In the genomic region with DNA sequence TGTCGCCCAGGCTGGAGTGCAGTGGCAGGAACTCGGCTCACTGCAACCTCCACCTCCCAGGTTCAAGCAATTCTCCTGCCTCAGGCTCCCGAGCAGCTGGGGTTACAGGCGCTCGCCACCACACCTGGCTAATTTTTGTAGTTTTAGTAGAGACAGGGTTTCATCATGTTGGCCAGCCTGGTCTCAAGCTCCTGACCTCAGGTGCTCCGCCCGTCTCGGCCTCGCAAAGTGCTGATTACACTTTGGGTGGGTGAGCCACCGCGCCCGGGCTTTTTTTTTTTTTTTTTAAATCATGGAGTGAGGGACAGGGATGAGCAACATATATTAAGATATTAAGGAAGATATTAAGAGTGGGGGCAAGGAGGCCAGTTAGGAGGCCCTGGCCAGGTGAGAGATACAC, we compare ENCODE assay signal across 10 cellular contexts. TPM values are rescaled to one million over a fixed set of nuclear protein-coding genes. Genes with fewer than 3 reads are reported as not detected.
DNase-seq lines count a peak whose midpoint lies in the region; ATAC-seq and TF ChIP-seq lines count a peak whose summit lies in the region.
"Not testable (repeated sequence)": the region's sequence is repeated elsewhere in the genome, so short reads cannot be mapped to it uniquely, and the experiment has no call there.
"Had no signal": no experiment of that assay in that cellular context is flagged by ENCODE, and none has a peak within 500 bp of the region (broad histone marks: within the 10 kb centered on the region; RNA-seq: fewer than 3 reads in every experiment).

No MANE protein-coding gene starts in this region.

- not testable (repeated sequence) for H2AK5ac ChIP-seq in neuronal stem cell (ENCODE audit: low read depth, low read length)

- H2BK5ac ChIP-seq in neuronal stem cell (ENCODE audit: low read length): not testable (repeated sequence)

- not testable (repeated sequence) for H3K23ac ChIP-seq in neuronal stem cell (ENCODE audit: low read depth, low read length, poor library complexity)

- peak overlapping the region; percentile 96 for H3K4me3 Mint-ChIP-seq in T-helper 17 cell
- H3K4me3 Mint-ChIP-seq in activated naive CD8-positive, alpha-beta T cell: peak overlapping the region; percentile 98

- H4K8ac ChIP-seq in neuronal stem cell (ENCODE audit: low read depth, low read length): not testable (repeated sequence)

- H3K79me2 ChIP-seq in DND-41 (ENCODE audit: insufficient read depth, low read length): peaks cover 79% of the 10 kb centered on the region
- H3K79me2 ChIP-seq in Karpas-422 (ENCODE audit: low read length): peaks cover 90% of the 10 kb centered on the region

- peak overlapping the region; percentile 82 for H3K27ac ChIP-seq in DND-41 (ENCODE audit: low read length)
- peak overlapping the region; percentile 27; the same call in 1 of the 2 replicates for H3K27ac ChIP-seq in Karpas-422 (ENCODE audit: low read length)
- H3K27ac ChIP-seq in neuronal stem cell (replicated peaks; ENCODE audit: low read length): not testable (repeated sequence)
- H3K27ac ChIP-seq in thoracic aorta: peak overlapping the region in 1 of 2 donors; percentile 60

- H2BK120ac ChIP-seq in neuronal stem cell (ENCODE audit: low read depth, low read length): not testable (repeated sequence)

- peak overlapping the region; percentile 85 for H3K4me2 ChIP-seq in DND-41 (ENCODE audit: insufficient read depth, low read length)
- H3K4me2 ChIP-seq in Karpas-422 (ENCODE audit: low read depth, low read length, poor library complexity, severe bottlenecking): peak overlapping the region; percentile 99
- peak overlapping the region; percentile 72 for H3K4me2 ChIP-seq in neuronal stem cell (ENCODE audit: insufficient read depth, low read length, poor library complexity, severe bottlenecking)

- H3K4me1 ChIP-seq in DND-41 (ENCODE audit: insufficient read depth, low read length) (peaks cover 58% of the 10 kb centered on the region), Karpas-422 (ENCODE audit: low read length) (peaks cover 59% of the 10 kb centered on the region), thoracic aorta (ENCODE audit: control insufficient read depth in 1 of 2, low read depth in 2 of 2) (peaks cover 21 to 35% of the 10 kb centered on the region in 2 donors)
- H3K4me1 ChIP-seq in endocrine pancreas (ENCODE audit: control insufficient read depth, insufficient read depth, low read length); neuronal stem cell (ENCODE audit: control insufficient read depth in 2 of 2, insufficient read depth in 1 of 2, low read depth in 1 of 2, low read length in 2 of 2): not testable (repeated sequence)

- not testable (repeated sequence) for H3K14ac ChIP-seq in neuronal stem cell (ENCODE audit: low read length)

- H2BK12ac ChIP-seq in neuronal stem cell (ENCODE audit: low read length): not testable (repeated sequence)

- not testable (repeated sequence) for H3K36me3 Mint-ChIP-seq in T-helper 17 cell (ENCODE audit: low read depth); activated naive CD8-positive, alpha-beta T cell

- ATAC-seq in DND-41 (ENCODE audit: insufficient read depth, low read depth); T-helper 17 cell; thoracic aorta (ENCODE audit: insufficient number of reproducible peaks, low FRiP score, low read depth): not testable (repeated sequence)

- H3K18ac ChIP-seq in neuronal stem cell (ENCODE audit: low read length): not testable (repeated sequence)

- not testable (repeated sequence) for H3K9me3 ChIP-seq in DND-41 (ENCODE audit: insufficient read depth, low read length, severe bottlenecking); Karpas-422 (ENCODE audit: low read length); T-helper 17 cell (ENCODE audit: control insufficient read depth, low read length, poor library complexity, severe bottlenecking); endocrine pancreas (ENCODE audit: control insufficient read depth, low read length); neuronal stem cell (replicated peaks in 1 of 2; ENCODE audit: control insufficient read depth in 2 of 2, insufficient read depth in 1 of 2, low read depth in 1 of 2, low read length in 2 of 2); thoracic aorta

- H3K9me3 Mint-ChIP-seq in activated naive CD8-positive, alpha-beta T cell (ENCODE audit: low read depth): not testable (repeated sequence)

- peaks cover 36% of the 10 kb centered on the region for H3K4me1 Mint-ChIP-seq in T-helper 17 cell
- peaks cover 62% of the 10 kb centered on the region for H3K4me1 Mint-ChIP-seq in activated naive CD8-positive, alpha-beta T cell (ENCODE audit: low read depth)

- not testable (repeated sequence) for H3K4ac ChIP-seq in neuronal stem cell (ENCODE audit: low read length)

- not testable (repeated sequence) for H3K27me3 Mint-ChIP-seq in T-helper 17 cell; activated naive CD8-positive, alpha-beta T cell

- no CpG with 5 or more reads among the region's 12 CpGs for WGBS in neuronal stem cell (ENCODE audit: extremely low coverage in 2 of 2, insufficient read length in 2 of 2, insufficient replicate concordance in 1 of 2), 2 donors

- H3K27ac Mint-ChIP-seq in T-helper 17 cell: peak overlapping the region; percentile 95
- H3K27ac Mint-ChIP-seq in activated naive CD8-positive, alpha-beta T cell: peak overlapping the region; percentile 93

- DNase-seq in DND-41; Karpas-422; T-helper 17 cell; kidney epithelial cell (ENCODE audit: low read depth); neuronal stem cell (ENCODE audit: low spot score); thoracic aorta (ENCODE audit: low spot score): not testable (repeated sequence)

- H3K9ac ChIP-seq in DND-41 (ENCODE audit: low read depth, low read length) (peak overlapping the region; percentile 63), Karpas-422 (ENCODE audit: low read length) (peak overlapping the region; percentile 85), endocrine pancreas (ENCODE audit: control insufficient read depth, insufficient read depth, low read length) (peak overlapping the region; percentile 65)
- H3K9ac ChIP-seq in neuronal stem cell (ENCODE audit: low read depth, low read length, poor library complexity): not testable (repeated sequence)

- H3K79me1 ChIP-seq in neuronal stem cell (ENCODE audit: low read depth, low read length): not testable (repeated sequence)

- not testable (repeated sequence) for H4K91ac ChIP-seq in neuronal stem cell (ENCODE audit: low read depth, low read length, poor library complexity)

- not testable (repeated sequence) for H3K9me2 ChIP-seq in Karpas-422 (replicated peaks; ENCODE audit: insufficient read depth, low read length)

- H3K4me3 ChIP-seq in DND-41 (ENCODE audit: low read depth in 1 of 2, low read length in 2 of 2) (peak overlapping the region; percentile 50 to 75), Karpas-422 (ENCODE audit: low read length) (peak overlapping the region; percentile 86), endocrine pancreas (ENCODE audit: control insufficient read depth, insufficient read depth, low read length) (peak overlapping the region; percentile 81), kidney epithelial cell (ENCODE audit: low read depth, low read length) (peak overlapping the region; percentile 61), neuronal stem cell (ENCODE audit: low read length in 2 of 2) (peak overlapping the region in 1 of 2 donors; percentile 76), thoracic aorta (peak overlapping the region; percentile 100)

- H4K20me1 ChIP-seq in DND-41 (ENCODE audit: insufficient read depth, low read length); Karpas-422 (ENCODE audit: insufficient read depth, low read depth, low read length): not testable (repeated sequence)

- H3K36me3 ChIP-seq in DND-41 (ENCODE audit: insufficient read depth, low read length): peaks cover 20% of the 10 kb centered on the region
- peaks cover 18% of the 10 kb centered on the region; the same call in 1 of the 2 replicates for H3K36me3 ChIP-seq in Karpas-422 (ENCODE audit: insufficient read depth, low read length)
- not testable (repeated sequence) for H3K36me3 ChIP-seq in endocrine pancreas (ENCODE audit: control insufficient read depth, insufficient read depth, low read length); kidney epithelial cell (ENCODE audit: control insufficient read depth, insufficient read depth, low read length); thoracic aorta
- peaks cover 0 to 25% of the 10 kb centered on the region in 2 donors for H3K36me3 ChIP-seq in neuronal stem cell (replicated peaks in 1 of 2; ENCODE audit: control insufficient read depth in 2 of 2, insufficient read depth in 2 of 2, low read length in 2 of 2)

- H2BK15ac ChIP-seq in neuronal stem cell (ENCODE audit: low read length): not testable (repeated sequence)

- H2AFZ ChIP-seq in DND-41 (ENCODE audit: low read depth, low read length); Karpas-422 (ENCODE audit: low read length); neuronal stem cell (ENCODE audit: low read length): not testable (repeated sequence)

- TF ChIP-seq CTCF in DND-41 (IDR thresholded peaks at IDR 0.05; ENCODE audit: borderline replicate concordance, extremely low read depth, low read length, poor library complexity, severe bottlenecking); kidney epithelial cell (IDR thresholded peaks at IDR 0.05; ENCODE audit: insufficient read depth, low read length, poor library complexity, severe bottlenecking); thoracic aorta (IDR thresholded peaks at IDR 0.05): not testable (repeated sequence)

- H3K27me3 ChIP-seq in DND-41 (ENCODE audit: insufficient read depth, low read length, poor library complexity); Karpas-422 (ENCODE audit: low read length); endocrine pancreas (ENCODE audit: control insufficient read depth, insufficient read depth, low read length); kidney epithelial cell (ENCODE audit: control insufficient read depth, insufficient read depth, low read length); neuronal stem cell (ENCODE audit: control insufficient read depth in 3 of 3, insufficient read depth in 3 of 3, low read depth in 1 of 3, low read length in 3 of 3); thoracic aorta (replicated peaks; ENCODE audit: insufficient read depth): not testable (repeated sequence)

RNA-seq across cellular contexts. Expression of gene DNAJB11, which starts 1.2 kb away (rescaled TPM):
- total RNA-seq in Karpas-422 (2014; rRNA removed; shearing (Covaris generic); ENCODE audit: low replicate concordance): 103 and 127 TPM in 2 replicates
- 100 to 1,000 TPM in 1 of 2 donors, 10 to 100 TPM in 1; 83.4 to 101 TPM for total RNA-seq in T-helper 17 cell
- 83.2 and 93.5 TPM in 2 replicates for total RNA-seq in kidney epithelial cell
- 43.9 TPM for polyA plus RNA-seq in neuronal stem cell (2013, experiment 1 of 2)
- polyA plus RNA-seq in neuronal stem cell (2013, experiment 2 of 2): 44.3 TPM
- total RNA-seq in thoracic aorta: 10 to 100 TPM; 41.3 to 44.9 TPM

RNA-seq across cellular contexts. Expression of gene TBCCD1, which starts 2.2 kb away (rescaled TPM):
- 20.6 and 38.7 TPM in 2 replicates for total RNA-seq in Karpas-422 (2014; rRNA removed; shearing (Covaris generic); ENCODE audit: low replicate concordance)
- total RNA-seq in T-helper 17 cell (10 to 100 TPM; 12.9 to 14.2 TPM), kidney epithelial cell (10.3 and 16.1 TPM in 2 replicates), thoracic aorta (10 to 100 TPM; 10.2 to 25.8 TPM)
- polyA plus RNA-seq in neuronal stem cell (2013, experiment 1 of 2): 9.6 TPM
- polyA plus RNA-seq in neuronal stem cell (2013, experiment 2 of 2): 9.2 TPM

RNA-seq across cellular contexts. Expression of gene CRYGS, which starts 25.2 kb away (rescaled TPM):
- 12.2 and 18.4 TPM in 2 replicates for total RNA-seq in Karpas-422 (2014; rRNA removed; shearing (Covaris generic); ENCODE audit: low replicate concordance)
- total RNA-seq in T-helper 17 cell: 1 to 10 TPM; 2.7 to 4.3 TPM
- total RNA-seq in kidney epithelial cell: 1.8 and 2.7 TPM in 2 replicates
- polyA plus RNA-seq in neuronal stem cell (2013, experiment 1 of 2): 0.67 TPM
- polyA plus RNA-seq in neuronal stem cell (2013, experiment 2 of 2): 0.71 TPM
- total RNA-seq in thoracic aorta: 1 to 10 TPM; 3.7 to 4.4 TPM

RNA-seq across cellular contexts. Expression of gene AHSG, which starts 43.5 kb away (rescaled TPM):
- total RNA-seq in Karpas-422 (2014; rRNA removed; shearing (Covaris generic); ENCODE audit: low replicate concordance): not detected in 2 replicates
- not detected for total RNA-seq in T-helper 17 cell
- total RNA-seq in kidney epithelial cell: not detected in 2 replicates
- 0.13 TPM for polyA plus RNA-seq in neuronal stem cell (2013, experiment 1 of 2)
- 0.10 TPM for polyA plus RNA-seq in neuronal stem cell (2013, experiment 2 of 2)
- not detected for total RNA-seq in thoracic aorta
- total RNA-seq: activated CD8-positive, alpha-beta memory T cell treated with anti-CD3 and anti-CD28 coated beads for 36 hours; temporal lobe had no signal
